1 cellular context compared by ENCODE assay signal in the genomic region with DNA sequence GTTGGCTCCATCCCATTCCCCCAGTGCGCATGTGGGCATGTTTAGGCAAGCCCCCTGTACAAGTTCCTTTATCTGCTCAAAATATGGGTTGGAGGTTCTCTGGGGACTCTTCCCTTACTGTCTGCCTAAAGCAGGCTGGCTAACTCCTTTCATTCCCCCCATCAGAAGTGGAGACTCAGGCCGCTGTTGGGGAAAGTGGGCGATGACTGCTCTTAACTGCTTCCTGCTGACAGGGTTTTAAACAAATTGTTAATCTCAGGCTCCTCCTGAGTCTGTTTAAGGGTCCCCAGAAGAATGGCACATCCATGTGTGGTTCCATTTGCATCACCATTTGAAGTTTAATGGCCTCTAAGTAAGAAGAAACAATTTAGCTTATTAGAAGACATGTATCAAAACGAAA.
TF ChIP-seq lines count a peak whose summit lies in the region.

No MANE protein-coding gene starts in this region.

TF ChIP-seq in GM23338, 12 proteins besides CTCF, POLR2A, EP300 and RAD21:
- TF ChIP-seq STAT1 (IDR thresholded peaks at IDR 0.05; ENCODE audit: unreplicated experiment): no peak
- TF ChIP-seq NANOG (IDR thresholded peaks at IDR 0.05; ENCODE audit: borderline replicate concordance): no peak
- TF ChIP-seq ZNF331 (CRISPR knock-in tag; IDR thresholded peaks at IDR 0.05; ENCODE audit: low read depth): no peak
- TF ChIP-seq, protein P1, sequence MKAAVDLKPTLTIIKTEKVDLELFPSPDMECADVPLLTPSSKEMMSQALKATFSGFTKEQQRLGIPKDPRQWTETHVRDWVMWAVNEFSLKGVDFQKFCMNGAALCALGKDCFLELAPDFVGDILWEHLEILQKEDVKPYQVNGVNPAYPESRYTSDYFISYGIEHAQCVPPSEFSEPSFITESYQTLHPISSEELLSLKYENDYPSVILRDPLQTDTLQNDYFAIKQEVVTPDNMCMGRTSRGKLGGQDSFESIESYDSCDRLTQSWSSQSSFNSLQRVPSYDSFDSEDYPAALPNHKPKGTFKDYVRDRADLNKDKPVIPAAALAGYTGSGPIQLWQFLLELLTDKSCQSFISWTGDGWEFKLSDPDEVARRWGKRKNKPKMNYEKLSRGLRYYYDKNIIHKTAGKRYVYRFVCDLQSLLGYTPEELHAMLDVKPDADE (IDR thresholded peaks at IDR 0.05): no peak
- TF ChIP-seq, protein P2, sequence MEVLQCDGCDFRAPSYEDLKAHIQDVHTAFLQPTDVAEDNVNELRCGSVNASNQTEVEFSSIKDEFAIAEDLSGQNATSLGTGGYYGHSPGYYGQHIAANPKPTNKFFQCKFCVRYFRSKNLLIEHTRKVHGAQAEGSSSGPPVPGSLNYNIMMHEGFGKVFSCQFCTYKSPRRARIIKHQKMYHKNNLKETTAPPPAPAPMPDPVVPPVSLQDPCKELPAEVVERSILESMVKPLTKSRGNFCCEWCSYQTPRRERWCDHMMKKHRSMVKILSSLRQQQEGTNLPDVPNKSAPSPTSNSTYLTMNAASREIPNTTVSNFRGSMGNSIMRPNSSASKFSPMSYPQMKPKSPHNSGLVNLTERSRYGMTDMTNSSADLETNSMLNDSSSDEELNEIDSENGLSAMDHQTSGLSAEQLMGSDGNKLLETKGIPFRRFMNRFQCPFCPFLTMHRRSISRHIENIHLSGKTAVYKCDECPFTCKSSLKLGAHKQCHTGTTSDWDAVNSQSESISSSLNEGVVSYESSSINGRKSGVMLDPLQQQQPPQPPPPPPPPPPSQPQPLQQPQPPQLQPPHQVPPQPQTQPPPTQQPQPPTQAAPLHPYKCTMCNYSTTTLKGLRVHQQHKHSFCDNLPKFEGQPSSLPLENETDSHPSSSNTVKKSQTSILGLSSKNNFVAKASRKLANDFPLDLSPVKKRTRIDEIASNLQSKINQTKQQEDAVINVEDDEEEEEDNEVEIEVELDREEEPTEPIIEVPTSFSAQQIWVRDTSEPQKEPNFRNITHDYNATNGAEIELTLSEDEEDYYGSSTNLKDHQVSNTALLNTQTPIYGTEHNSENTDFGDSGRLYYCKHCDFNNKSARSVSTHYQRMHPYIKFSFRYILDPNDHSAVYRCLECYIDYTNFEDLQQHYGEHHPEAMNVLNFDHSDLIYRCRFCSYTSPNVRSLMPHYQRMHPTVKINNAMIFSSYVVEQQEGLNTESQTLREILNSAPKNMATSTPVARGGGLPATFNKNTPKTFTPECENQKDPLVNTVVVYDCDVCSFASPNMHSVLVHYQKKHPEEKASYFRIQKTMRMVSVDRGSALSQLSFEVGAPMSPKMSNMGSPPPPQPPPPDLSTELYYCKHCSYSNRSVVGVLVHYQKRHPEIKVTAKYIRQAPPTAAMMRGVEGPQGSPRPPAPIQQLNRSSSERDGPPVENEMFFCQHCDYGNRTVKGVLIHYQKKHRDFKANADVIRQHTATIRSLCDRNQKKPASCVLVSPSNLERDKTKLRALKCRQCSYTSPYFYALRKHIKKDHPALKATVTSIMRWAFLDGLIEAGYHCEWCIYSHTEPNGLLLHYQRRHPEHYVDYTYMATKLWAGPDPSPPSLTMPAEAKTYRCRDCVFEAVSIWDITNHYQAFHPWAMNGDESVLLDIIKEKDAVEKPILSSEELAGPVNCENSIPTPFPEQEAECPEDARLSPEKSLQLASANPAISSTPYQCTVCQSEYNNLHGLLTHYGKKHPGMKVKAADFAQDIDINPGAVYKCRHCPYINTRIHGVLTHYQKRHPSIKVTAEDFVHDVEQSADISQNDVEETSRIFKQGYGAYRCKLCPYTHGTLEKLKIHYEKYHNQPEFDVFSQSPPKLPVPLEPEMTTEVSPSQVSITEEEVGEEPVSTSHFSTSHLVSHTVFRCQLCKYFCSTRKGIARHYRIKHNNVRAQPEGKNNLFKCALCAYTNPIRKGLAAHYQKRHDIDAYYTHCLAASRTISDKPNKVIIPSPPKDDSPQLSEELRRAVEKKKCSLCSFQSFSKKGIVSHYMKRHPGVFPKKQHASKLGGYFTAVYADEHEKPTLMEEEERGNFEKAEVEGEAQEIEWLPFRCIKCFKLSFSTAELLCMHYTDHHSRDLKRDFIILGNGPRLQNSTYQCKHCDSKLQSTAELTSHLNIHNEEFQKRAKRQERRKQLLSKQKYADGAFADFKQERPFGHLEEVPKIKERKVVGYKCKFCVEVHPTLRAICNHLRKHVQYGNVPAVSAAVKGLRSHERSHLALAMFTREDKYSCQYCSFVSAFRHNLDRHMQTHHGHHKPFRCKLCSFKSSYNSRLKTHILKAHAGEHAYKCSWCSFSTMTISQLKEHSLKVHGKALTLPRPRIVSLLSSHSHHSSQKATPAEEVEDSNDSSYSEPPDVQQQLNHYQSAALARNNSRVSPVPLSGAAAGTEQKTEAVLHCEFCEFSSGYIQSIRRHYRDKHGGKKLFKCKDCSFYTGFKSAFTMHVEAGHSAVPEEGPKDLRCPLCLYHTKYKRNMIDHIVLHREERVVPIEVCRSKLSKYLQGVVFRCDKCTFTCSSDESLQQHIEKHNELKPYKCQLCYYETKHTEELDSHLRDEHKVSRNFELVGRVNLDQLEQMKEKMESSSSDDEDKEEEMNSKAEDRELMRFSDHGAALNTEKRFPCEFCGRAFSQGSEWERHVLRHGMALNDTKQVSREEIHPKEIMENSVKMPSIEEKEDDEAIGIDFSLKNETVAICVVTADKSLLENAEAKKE (CRISPR knock-in tag; IDR thresholded peaks at IDR 0.05): no peak
- TF ChIP-seq JUNB (IDR thresholded peaks at IDR 0.05; ENCODE audit: unreplicated experiment): no peak
- TF ChIP-seq, protein P3, sequence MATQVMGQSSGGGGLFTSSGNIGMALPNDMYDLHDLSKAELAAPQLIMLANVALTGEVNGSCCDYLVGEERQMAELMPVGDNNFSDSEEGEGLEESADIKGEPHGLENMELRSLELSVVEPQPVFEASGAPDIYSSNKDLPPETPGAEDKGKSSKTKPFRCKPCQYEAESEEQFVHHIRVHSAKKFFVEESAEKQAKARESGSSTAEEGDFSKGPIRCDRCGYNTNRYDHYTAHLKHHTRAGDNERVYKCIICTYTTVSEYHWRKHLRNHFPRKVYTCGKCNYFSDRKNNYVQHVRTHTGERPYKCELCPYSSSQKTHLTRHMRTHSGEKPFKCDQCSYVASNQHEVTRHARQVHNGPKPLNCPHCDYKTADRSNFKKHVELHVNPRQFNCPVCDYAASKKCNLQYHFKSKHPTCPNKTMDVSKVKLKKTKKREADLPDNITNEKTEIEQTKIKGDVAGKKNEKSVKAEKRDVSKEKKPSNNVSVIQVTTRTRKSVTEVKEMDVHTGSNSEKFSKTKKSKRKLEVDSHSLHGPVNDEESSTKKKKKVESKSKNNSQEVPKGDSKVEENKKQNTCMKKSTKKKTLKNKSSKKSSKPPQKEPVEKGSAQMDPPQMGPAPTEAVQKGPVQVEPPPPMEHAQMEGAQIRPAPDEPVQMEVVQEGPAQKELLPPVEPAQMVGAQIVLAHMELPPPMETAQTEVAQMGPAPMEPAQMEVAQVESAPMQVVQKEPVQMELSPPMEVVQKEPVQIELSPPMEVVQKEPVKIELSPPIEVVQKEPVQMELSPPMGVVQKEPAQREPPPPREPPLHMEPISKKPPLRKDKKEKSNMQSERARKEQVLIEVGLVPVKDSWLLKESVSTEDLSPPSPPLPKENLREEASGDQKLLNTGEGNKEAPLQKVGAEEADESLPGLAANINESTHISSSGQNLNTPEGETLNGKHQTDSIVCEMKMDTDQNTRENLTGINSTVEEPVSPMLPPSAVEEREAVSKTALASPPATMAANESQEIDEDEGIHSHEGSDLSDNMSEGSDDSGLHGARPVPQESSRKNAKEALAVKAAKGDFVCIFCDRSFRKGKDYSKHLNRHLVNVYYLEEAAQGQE (IDR thresholded peaks at IDR 0.05; ENCODE audit: unreplicated experiment): no peak
- no peak for TF ChIP-seq ZNF114 (CRISPR knock-in tag; IDR thresholded peaks at IDR 0.05)
- no peak for TF ChIP-seq EZH2phosphoT487 (IDR thresholded peaks at IDR 0.05; ENCODE audit: unreplicated experiment)
- no peak for TF ChIP-seq CREB1 (CRISPR knock-in tag; IDR thresholded peaks at IDR 0.05; ENCODE audit: low read depth)
- no peak for TF ChIP-seq POLR2AphosphoS5 (IDR thresholded peaks at IDR 0.05; ENCODE audit: low read depth)
- no peak for TF ChIP-seq EZH2 (IDR thresholded peaks at IDR 0.05; ENCODE audit: low read depth, unreplicated experiment)
